ENCODE assay signal across 31 cellular contexts in the genomic region with DNA sequence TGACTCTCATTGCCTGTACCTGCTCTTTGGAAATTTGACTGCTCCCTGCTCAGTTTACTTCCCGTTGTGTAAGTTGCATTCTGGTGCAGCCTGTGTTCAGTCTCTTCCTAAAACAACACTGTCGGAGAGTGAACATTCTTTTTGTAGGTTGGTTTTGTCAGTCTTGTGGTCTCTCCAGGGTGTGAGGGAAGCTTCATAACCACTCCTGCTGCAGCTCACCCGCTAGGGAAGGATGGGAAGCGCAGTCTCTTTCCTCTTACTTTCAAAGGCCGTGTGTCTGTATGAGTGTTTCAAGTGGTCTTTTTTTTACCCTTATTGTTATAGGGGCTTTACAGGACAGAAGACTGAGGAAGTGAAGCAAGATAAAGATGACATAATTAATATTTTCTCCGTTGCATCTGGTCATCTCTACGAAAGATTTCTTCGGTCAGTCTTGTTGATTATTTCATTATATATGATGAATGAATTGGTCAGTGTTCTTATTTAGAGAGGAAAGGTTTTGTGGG.
"Had no signal": no experiment of that assay in that cellular context is flagged by ENCODE, and none has a peak within 500 bp of the region (broad histone marks: within the 10 kb centered on the region; RNA-seq: fewer than 3 reads in every experiment).

No MANE protein-coding gene starts in this region.

- H3K27me3 Mint-ChIP-seq: activated B cell treated with CpG ODN at 0.5 μM for 24 hours; activated CD8-positive, alpha-beta T cell treated with anti-CD3 and anti-CD28 coated beads for 36 hours; activated naive CD8-positive, alpha-beta T cell; naive thymus-derived CD8-positive, alpha-beta T cell; stimulated activated naive B cell treated with anti-CD40 and anti-IgM and Interleukin-4, amounts not matched to agents 10 μg/mL and 1 μg/mL and 100 μg/mL, for 72 hours; T-cell had no signal

- H3K4me3 Mint-ChIP-seq: activated B cell treated with CpG ODN at 0.5 μM for 24 hours; activated CD8-positive, alpha-beta T cell treated with anti-CD3 and anti-CD28 coated beads for 36 hours; activated naive CD8-positive, alpha-beta T cell; naive thymus-derived CD8-positive, alpha-beta T cell; neural crest cell; stimulated activated naive B cell treated with anti-CD40 and anti-IgM and Interleukin-4, amounts not matched to agents 10 μg/mL and 1 μg/mL and 100 μg/mL, for 72 hours; T-cell; T-helper 2 cell treated with Interferon-gamma antibody and Interleukin-4, amounts not matched to agents 5 μg/mL and 100 μg/mL, for 36 hours had no signal

- DNase-seq: activated B cell treated with CpG ODN at 0.5 μM for 24 hours; activated CD4-positive, alpha-beta T cell treated with anti-CD3 and anti-CD28 coated beads, Interleukin-2, amount 50 U/mL, for 1 hour; activated CD8-positive, alpha-beta T cell treated with anti-CD3 and anti-CD28 coated beads for 36 hours; activated effector memory CD4-positive, alpha-beta T cell treated with Interleukin-2 at 50 U/mL for 16 hours; activated naive CD4-positive, alpha-beta T cell treated with Interleukin-2 at 50 U/mL for 16 hours; activated T-cell treated with anti-CD3 and anti-CD28 coated beads, Interleukin-2, amount 50 U/mL, for 48 hours; brain microvascular endothelial cell; dorsolateral prefrontal cortex; effector memory CD4-positive, alpha-beta T cell; head of caudate nucleus; kidney glomerular epithelial cell; left lung; midbrain; naive thymus-derived CD8-positive, alpha-beta T cell; occipital lobe; posterior cingulate gyrus; small intestine; stimulated activated CD4-positive, alpha-beta T cell treated with anti-CD3 and anti-CD28 coated beads, Interleukin-1b, Interleukin-23, amount 100 ng/mL, for 48 hours; stimulated activated CD4-positive, alpha-beta T cell treated with anti-CD3 and anti-CD28 coated beads, Interleukin-4, amount 100 ng/mL, for 4 hours; stimulated activated CD8-positive, alpha-beta memory T cell treated with anti-CD3 and anti-CD28 coated beads, Interleukin-4, amount 100 ng/mL, for 48 hours; stimulated activated naive B cell treated with anti-CD40 and anti-IgM and Interleukin-4, amounts not matched to agents 10 μg/mL and 1 μg/mL and 100 μg/mL, for 72 hours; stomach; T-cell; tibial artery had no signal

- H3K27ac Mint-ChIP-seq: activated B cell treated with CpG ODN at 0.5 μM for 24 hours; activated CD8-positive, alpha-beta T cell treated with anti-CD3 and anti-CD28 coated beads for 36 hours; stimulated activated naive B cell treated with anti-CD40 and anti-IgM and Interleukin-4, amounts not matched to agents 10 μg/mL and 1 μg/mL and 100 μg/mL, for 72 hours; T-cell; T-helper 2 cell treated with Interferon-gamma antibody and Interleukin-4, amounts not matched to agents 5 μg/mL and 100 μg/mL, for 36 hours had no signal

- H3K27ac ChIP-seq: brain microvascular endothelial cell, coronary artery, suprapubic skin, tibial artery had no signal

- H3K4me1 ChIP-seq: suprapubic skin, tibial artery had no signal

- H3K27me3 ChIP-seq: brain microvascular endothelial cell, dorsolateral prefrontal cortex, gastroesophageal sphincter, left lung, stomach, suprapubic skin, tibial artery had no signal

- H3K4me3 ChIP-seq: coronary artery, gastroesophageal sphincter, left lung, stomach, suprapubic skin, tibial artery had no signal

- H3K9me3 ChIP-seq: gastroesophageal sphincter, left lung, stomach, suprapubic skin, tibial artery had no signal

- ATAC-seq: activated CD8-positive, alpha-beta T cell treated with anti-CD3 and anti-CD28 coated beads for 36 hours; naive thymus-derived CD8-positive, alpha-beta T cell; sciatic nerve; T-cell had no signal

- H3K4me1 Mint-ChIP-seq: activated B cell treated with CpG ODN at 0.5 μM for 24 hours, neural crest cell, T-cell had no signal
